ENCODE assay signal across 20 cellular contexts in the genomic region with DNA sequence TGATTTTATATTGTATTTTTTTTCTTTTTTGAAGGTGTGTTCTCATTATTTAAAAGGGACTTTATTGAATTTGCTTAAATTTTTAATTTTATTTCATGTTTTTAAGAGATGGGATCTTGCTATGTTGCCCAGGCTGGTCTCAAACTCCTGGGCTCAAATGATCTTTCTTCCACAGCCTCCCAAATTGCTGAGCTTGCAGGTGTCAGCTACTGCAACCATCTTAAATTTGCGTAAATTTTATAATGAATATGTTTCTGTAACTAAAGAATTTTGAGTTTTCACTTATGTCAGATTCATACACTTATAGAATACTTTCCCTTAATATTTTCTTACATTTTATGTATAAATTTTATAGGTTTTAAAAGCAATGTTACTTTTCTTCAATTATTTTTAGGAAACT.
DNase-seq lines count a peak whose midpoint lies in the region; ATAC-seq, FAIRE-seq and TF ChIP-seq lines count a peak whose summit lies in the region.
"Had no signal": no experiment of that assay in that cellular context is flagged by ENCODE, and none has a peak within 500 bp of the region (broad histone marks: within the 10 kb centered on the region; RNA-seq: fewer than 3 reads in every experiment).

No MANE protein-coding gene starts in this region.

- H3K27ac ChIP-seq in HepG2 (ENCODE audit: extremely low read length, insufficient read depth, low read length) (no peak overlapping the region), right lobe of liver (no peak overlapping the region), IMR-90 (ENCODE audit: insufficient read depth, low read length) (no peak overlapping the region), K562 (ENCODE audit: extremely low read depth, low read depth, low read length) (no peak overlapping the region)
- H3K27ac ChIP-seq: 22Rv1, BLaER1 had no signal

- H3K56ac ChIP-seq in IMR-90 (ENCODE audit: extremely low read depth, insufficient read depth, low read length) = no peak overlapping the region

- no peak overlapping the region for H4K91ac ChIP-seq in IMR-90 (ENCODE audit: insufficient read depth, low read depth, low read length)

- CTCF ChIA-PET in HepG2 (lab: Yijun Ruan, JAX; ENCODE audit: low intra/inter-chr PET ratio, low total read pairs) = no interaction called here
- CTCF ChIA-PET in IMR-90 (lab: Yijun Ruan, JAX) = no interaction called here
- CTCF ChIA-PET in K562 (lab: Yijun Ruan, JAX; ENCODE audit: low intra/inter-chr PET ratio) = no interaction called here

- no peak overlapping the region for H2AFZ ChIP-seq in HepG2 (ENCODE audit: low read length)
- no peak overlapping the region for H2AFZ ChIP-seq in IMR-90 (replicated peaks; ENCODE audit: low read length, poor library complexity)
- no peak overlapping the region for H2AFZ ChIP-seq in K562 (ENCODE audit: low read depth, low read length)

- no peak for FAIRE-seq in HepG2 (lab: Jason Lieb, UNC)
- FAIRE-seq in K562 (lab: Jason Lieb, UNC) = no peak
- FAIRE-seq in GM12891 (lab: Jason Lieb, UNC) = no peak
- FAIRE-seq: GM12878, GM19239 had no signal

- dilution Hi-C loops in IMR-90 (cut with HindIII; ENCODE audit: low sequenced_read_pairs, unreplicated experiment) = no loop called here

- H4K20me1 ChIP-seq in HepG2 (ENCODE audit: insufficient read depth, low read length) = no peaks in the 10 kb centered on the region
- H4K20me1 ChIP-seq in IMR-90 (ENCODE audit: insufficient read depth, low read length) = no peaks in the 10 kb centered on the region
- no peaks in the 10 kb centered on the region for H4K20me1 ChIP-seq in K562 (replicated peaks; ENCODE audit: control insufficient read depth, insufficient read depth, low read length)
- H4K20me1 ChIP-seq: BLaER1 had no signal

- no peak overlapping the region for H3K14ac ChIP-seq in IMR-90 (replicated peaks; ENCODE audit: low read depth, low read length)

- WGBS in HepG2 (ENCODE audit: low lambda C conversion rate) = 10% methylated on average over 1 of the region's 1 CpG
- WGBS in right lobe of liver (ENCODE audit: insufficient coverage, low coverage, low lambda C conversion rate, missing lambda C conversion rate) = 58% methylated on average over 1 of the region's 1 CpG
- WGBS in IMR-90 (ENCODE audit: extremely low coverage in 2 of 2, insufficient read length in 1 of 2), 2 experiments = no CpG with 5 or more reads among the region's 1 CpG
- 10% methylated on average over 1 of the region's 1 CpG for WGBS in K562 (ENCODE audit: insufficient coverage, low coverage, missing lambda C conversion rate)

- TF ChIP-seq RAD21 in HepG2 (CRISPR knock-in tag; IDR thresholded peaks at IDR 0.05) (no peak), IMR-90 (IDR thresholded peaks at IDR 0.05; ENCODE audit: low read length) (no peak), K562 (CRISPR knock-in tag; conservative IDR thresholded peaks at IDR 0.05 in 1 of 2, IDR thresholded peaks at IDR 0.05 in 1 of 2) (no peak)

- DNase-seq in HepG2 (ENCODE audit: low spot score) = no peak
- no peak for DNase-seq in right lobe of liver
- no peak for DNase-seq in IMR-90
- no peak for DNase-seq in K562 (ENCODE audit: extremely low read depth in 1 of 4, low spot score in 3 of 4)
- no peak for DNase-seq in DMS153 (lab: John Stamatoyannopoulos, UW)
- DNase-seq in GM12891 (ENCODE audit: insufficient read length, low spot score) = no peak
- DNase-seq: ACHN; BE2C; C1 segment of cervical spinal cord; CD4-positive, alpha-beta memory T cell; CD4-positive, CD25-positive, alpha-beta regulatory T cell; CD8-positive, alpha-beta memory T cell; COR-L47; DMS 273 treated with DMSO at 0.1 percent for 48 hours; DMS79 treated with DMSO at 0.1 percent for 48 hours; GDM1 had no signal

- H3K4me3 ChIP-seq in HepG2 (replicated peaks in 1 of 3; ENCODE audit: insufficient read depth in 1 of 3, low read depth in 2 of 3, low read length in 3 of 3) (no peak overlapping the region), right lobe of liver (no peak overlapping the region), IMR-90 (ENCODE audit: insufficient read depth, low read depth, low read length) (no peak overlapping the region), K562 (no peak overlapping the region)
- H3K4me3 ChIP-seq: BLaER1, GM12878 had no signal

- intact Hi-C loops in HepG2 (cut with micrococcal nuclease; ENCODE audit: unreplicated experiment) (no loop called here), right lobe of liver (cut with DNase I) (no loop called here), IMR-90 (cut with micrococcal nuclease) (no loop called here), K562 (cut with micrococcal nuclease) (no loop called here)

- no peak overlapping the region for H4K5ac ChIP-seq in IMR-90 (ENCODE audit: low read depth, low read length)

- H2BK120ac ChIP-seq in IMR-90 (ENCODE audit: low read depth, low read length) = no peak overlapping the region

- TF ChIP-seq EP300 in HepG2 (IDR thresholded peaks at IDR 0.05; ENCODE audit: low read depth in 2 of 2, low read length in 2 of 2) = no peak
- no peak for TF ChIP-seq EP300 in HepG2 (CRISPR knock-in tag; IDR thresholded peaks at IDR 0.05; ENCODE audit: borderline replicate concordance)
- no peak for TF ChIP-seq EP300 in K562 (IDR thresholded peaks at IDR 0.05; ENCODE audit: low read length)

- no peak overlapping the region for H2AK9ac ChIP-seq in IMR-90 (replicated peaks; ENCODE audit: low read depth, low read length, poor library complexity)

- TF ChIP-seq CTCF in HepG2 (CRISPR knock-in tag; IDR thresholded peaks at IDR 0.05) = no peak
- no peak for TF ChIP-seq CTCF in right lobe of liver (IDR thresholded peaks at IDR 0.05)
- no peak for TF ChIP-seq CTCF in IMR-90 (conservative IDR thresholded peaks at IDR 0.05; ENCODE audit: low read depth, low read length)
- TF ChIP-seq CTCF in K562 (IDR thresholded peaks at IDR 0.05 in 2 of 3, conservative IDR thresholded peaks at IDR 0.05 in 1 of 3; ENCODE audit: insufficient read depth in 2 of 3, low read depth in 1 of 3, low read length in 3 of 3) = no peak

- H3K4me2 ChIP-seq in HepG2 (ENCODE audit: low read depth, low read length) = no peak overlapping the region
- H3K4me2 ChIP-seq in IMR-90 (ENCODE audit: low read depth, low read length) = no peak overlapping the region
- no peak overlapping the region for H3K4me2 ChIP-seq in K562 (ENCODE audit: insufficient read depth, low read length)
- H3K4me2 ChIP-seq: BLaER1 had no signal

- H3K9me1 ChIP-seq in IMR-90 (ENCODE audit: insufficient read depth, low read length) (no peaks in the 10 kb centered on the region), K562 (ENCODE audit: control insufficient read depth, insufficient read depth, low read length) (no peaks in the 10 kb centered on the region)

- H2BK20ac ChIP-seq in IMR-90 (ENCODE audit: low read depth, low read length) = no peak overlapping the region

- no peak overlapping the region for H2BK15ac ChIP-seq in IMR-90 (ENCODE audit: low read depth, low read length)

- no peak overlapping the region for H3K18ac ChIP-seq in IMR-90 (ENCODE audit: low read depth, low read length)

- H3K4ac ChIP-seq in IMR-90 (ENCODE audit: low read depth, low read length) = no peak overlapping the region

- H3K9ac ChIP-seq in HepG2 (ENCODE audit: insufficient read depth, low read depth, low read length) = no peak overlapping the region
- H3K9ac ChIP-seq in IMR-90 (ENCODE audit: low read depth, low read length) = no peak overlapping the region
- H3K9ac ChIP-seq in K562 (ENCODE audit: insufficient read depth in 1 of 2, low read depth in 2 of 2, low read length in 2 of 2) = no peak overlapping the region
- H3K9ac ChIP-seq: BLaER1 had no signal

- H3K4me1 ChIP-seq in HepG2 (ENCODE audit: insufficient read depth, low read length) (no peaks in the 10 kb centered on the region), right lobe of liver (no peaks in the 10 kb centered on the region), IMR-90 (ENCODE audit: control insufficient read depth, insufficient read depth, low read length) (no peaks in the 10 kb centered on the region), K562 (replicated peaks in 1 of 2; ENCODE audit: control insufficient read depth in 2 of 2, insufficient read depth in 2 of 2, low read length in 2 of 2) (no peaks in the 10 kb centered on the region)
- H3K4me1 ChIP-seq: BE2C, BLaER1 had no signal

- H2BK5ac ChIP-seq in IMR-90 (ENCODE audit: low read depth, low read length, poor library complexity, severe bottlenecking) = no peak overlapping the region

- no peaks in the 10 kb centered on the region; a peak in 1 of 4 replicates for H3K79me1 ChIP-seq in IMR-90 (ENCODE audit: low read depth in 1 of 2, low read length in 2 of 2)

- BruUV-seq in HepG2 (replicated peaks; lab: Mats Ljungman, UMichigan) (no TSS peak), IMR-90 (replicated peaks; lab: Mats Ljungman, UMichigan) (no TSS peak), K562 (replicated peaks; lab: Mats Ljungman, UMichigan) (no TSS peak)

- no peak overlapping the region for H4K8ac ChIP-seq in IMR-90 (ENCODE audit: low read depth in 2 of 2, low read length in 2 of 2)

- POLR2A ChIA-PET in HepG2 (lab: Yijun Ruan, JAX) = no interaction called here
- POLR2A ChIA-PET in IMR-90 (lab: Charles Lee; ENCODE audit: unreplicated experiment) = no interaction called here
- POLR2A ChIA-PET in K562 (lab: Yijun Ruan, JAX) = no interaction called here

- in situ Hi-C loops in HepG2 (cut with HindIII; ENCODE audit: extremely low pct_ligation_motif_present, low pct_unique_long_range_greater_than_20kb) = no loop called here
- in situ Hi-C loops in IMR-90 (cut with MboI; ENCODE audit: low sequenced_read_pairs) = no loop called here
- in situ Hi-C loops in K562 (cut with MboI) = no loop called here

- TF ChIP-seq POLR2A in HepG2 (IDR thresholded peaks at IDR 0.05; ENCODE audit: insufficient read depth in 1 of 2, low read depth in 2 of 2, low read length in 2 of 2) = no peak
- TF ChIP-seq POLR2A in right lobe of liver (IDR thresholded peaks at IDR 0.05) = no peak
- TF ChIP-seq POLR2A in IMR-90 (IDR thresholded peaks at IDR 0.05; ENCODE audit: low read depth, low read length) = no peak
- TF ChIP-seq POLR2A in K562 (conservative IDR thresholded peaks at IDR 0.05) = no peak
- no peak for TF ChIP-seq POLR2A in GM12891 (IDR thresholded peaks at IDR 0.05; ENCODE audit: low read depth, low read length)

- no peaks in the 10 kb centered on the region for H3K36me3 ChIP-seq in HepG2 (replicated peaks in 1 of 2; ENCODE audit: control insufficient read depth in 1 of 2, insufficient read depth in 2 of 2, low read length in 2 of 2)
- H3K36me3 ChIP-seq in right lobe of liver = no peaks in the 10 kb centered on the region
- no peaks in the 10 kb centered on the region for H3K36me3 ChIP-seq in IMR-90 (ENCODE audit: control insufficient read depth, insufficient read depth, low read length)
- H3K36me3 ChIP-seq in K562 (ENCODE audit: control insufficient read depth, insufficient read depth, low read length) = no peaks in the 10 kb centered on the region
- H3K36me3 ChIP-seq: BE2C, BLaER1 had no signal

- H3K9me3 ChIP-seq in HepG2 (ENCODE audit: low read length) (no peaks in the 10 kb centered on the region), right lobe of liver (no peaks in the 10 kb centered on the region), IMR-90 (ENCODE audit: control insufficient read depth, insufficient read depth, low read length) (no peaks in the 10 kb centered on the region), K562 (replicated peaks; ENCODE audit: control insufficient read depth, insufficient read depth, low read depth, low read length) (no peaks in the 10 kb centered on the region)
- H3K9me3 ChIP-seq: BE2C, BLaER1 had no signal

- H3K27me3 ChIP-seq in HepG2 (ENCODE audit: control insufficient read depth in 1 of 2, insufficient read depth in 2 of 2, low read length in 2 of 2) = no peaks in the 10 kb centered on the region
- no peaks in the 10 kb centered on the region for H3K27me3 ChIP-seq in right lobe of liver
- no peaks in the 10 kb centered on the region for H3K27me3 ChIP-seq in IMR-90 (ENCODE audit: control insufficient read depth, insufficient read depth, low read length)
- no peaks in the 10 kb centered on the region for H3K27me3 ChIP-seq in K562 (ENCODE audit: control insufficient read depth in 2 of 2, insufficient read depth in 2 of 2, low read length in 2 of 2)
- H3K27me3 ChIP-seq: BE2C, BLaER1 had no signal

- H3K79me2 ChIP-seq in HepG2 (ENCODE audit: insufficient read depth, low read length) (no peaks in the 10 kb centered on the region), K562 (ENCODE audit: control insufficient read depth, insufficient read depth, low read length) (no peaks in the 10 kb centered on the region)

- no peak overlapping the region for H2AK5ac ChIP-seq in IMR-90 (ENCODE audit: low read depth, low read length)

- no peak overlapping the region for H3K23ac ChIP-seq in IMR-90 (ENCODE audit: low read depth, low read length)

- ATAC-seq in HepG2 (no peak), right lobe of liver (no peak), IMR-90 (ENCODE audit: low read depth) (no peak), K562 (no peak)
- ATAC-seq: GM12878 had no signal
